ENCODE assay signal across 21 cellular contexts in genomic region chr10:98950106-98950505, GRCh38.
"Had no signal": no experiment of that assay in that cellular context is flagged by ENCODE, and none has a peak within 500 bp of the region (broad histone marks: within the 10 kb centered on the region; RNA-seq: fewer than 3 reads in every experiment).

No MANE protein-coding gene starts in this region.

- H3K36me3 ChIP-seq: heart left ventricle, right lobe of liver, spleen, tibial artery, upper lobe of left lung, uterus had no signal

- FAIRE-seq: islet of Langerhans had no signal

- H3K4me1 ChIP-seq: heart left ventricle, psoas muscle, right lobe of liver, spleen, upper lobe of left lung, uterus had no signal

- DNase-seq: dermis blood vessel endothelial cell; erythroblast; foreskin melanocyte; heart left ventricle; hypothalamus; kidney glomerular epithelial cell; mesendoderm; naive B cell; nephron progenitor cell; psoas muscle; retina; right lobe of liver; spleen; stimulated activated CD4-positive, alpha-beta T cell treated with anti-CD3 and anti-CD28 coated beads, Interleukin-15, amount 100 ng/mL, for 24 hours; stimulated activated CD4-positive, alpha-beta T cell treated with anti-CD3 and anti-CD28 coated beads, Interleukin-1b, Interleukin-23, amount 100 ng/mL, for 48 hours; stimulated activated CD4-positive, alpha-beta T cell treated with anti-CD3 and anti-CD28 coated beads, Interleukin-4, amount 100 ng/mL, for 24 hours; tibial artery; upper lobe of left lung; uterus had no signal

- ATAC-seq: heart left ventricle; psoas muscle; right lobe of liver; stimulated activated memory B cell treated with anti-CD40 and anti-IgM and Interleukin-4, amounts not matched to agents 10 μg/mL and 1 μg/mL and 100 μg/mL, for 72 hours had no signal

- H3K27ac ChIP-seq: heart left ventricle, psoas muscle, right lobe of liver, spleen, tibial artery, upper lobe of left lung, uterus had no signal

- H3K9me3 ChIP-seq: psoas muscle, right lobe of liver, tibial artery, upper lobe of left lung, uterus had no signal

- H3K4me3 ChIP-seq: heart left ventricle, psoas muscle, right lobe of liver, spleen, tibial artery, upper lobe of left lung, uterus had no signal

- H3K27me3 ChIP-seq: heart left ventricle, right lobe of liver, tibial artery, upper lobe of left lung, uterus had no signal
